Comparison of ENCODE assay signal across 10 cellular contexts in genomic region chr5:35924122-35924949, GRCh38. TPM values are rescaled to one million over a fixed set of nuclear protein-coding genes. Genes with fewer than 3 reads are reported as not detected.
A peak's percentile ranks its signal among the peaks of the same experiment; 100 is the strongest.
DNase-seq lines count a peak whose midpoint lies in the region; ATAC-seq and TF ChIP-seq lines count a peak whose summit lies in the region.
"Had no signal": no experiment of that assay in that cellular context is flagged by ENCODE, and none has a peak within 500 bp of the region (broad histone marks: within the 10 kb centered on the region; RNA-seq: fewer than 3 reads in every experiment).

No MANE protein-coding gene starts in this region.

- no peak for TF ChIP-seq POLR2A in ovary (IDR thresholded peaks at IDR 0.05)

- peaks cover 7% of the 10 kb centered on the region for H3K36me3 Mint-ChIP-seq in T-helper 2 cell treated with Interferon-gamma antibody and Interleukin-4, amounts not matched to agents 5 μg/mL and 100 μg/mL, for 36 hours (ENCODE audit: low read depth)

- H3K4me1 Mint-ChIP-seq in T-helper 2 cell treated with Interferon-gamma antibody and Interleukin-4, amounts not matched to agents 5 μg/mL and 100 μg/mL, for 36 hours (ENCODE audit: low read depth) = peaks cover 33% of the 10 kb centered on the region

- TF ChIP-seq CTCF in fibroblast of mammary gland (conservative IDR thresholded peaks at IDR 0.05; ENCODE audit: control insufficient read depth, insufficient read depth, low read depth, low read length) (no peak), right atrium auricular region (IDR thresholded peaks at IDR 0.05) (no peak), ovary (IDR thresholded peaks at IDR 0.05) (no peak)

- intact Hi-C loops in sciatic nerve (cut with DNase I) = loop anchor here (10.0 kb wide), 1 partner anchor 830 kb away; no protein-coding TSS in a partner anchor
- intact Hi-C loops in ovary (cut with DNase I) = loop anchor here in 1 of 4 donors (10.0 kb wide), 2 partner anchors 150 to 310 kb away; partner anchors contain the start of gene SPEF2

- DNase-seq in stimulated activated CD4-positive, alpha-beta T cell treated with anti-CD3 and anti-CD28 coated beads, Interleukin-4, amount 100 ng/mL, for 24 hours = peak; percentile 31
- DNase-seq in stimulated activated CD4-positive, alpha-beta T cell treated with anti-CD3 and anti-CD28 coated beads, Interleukin-12 subunit alpha, Interleukin-12 subunit beta, amount 100 ng/mL, for 4 hours = no peak
- no peak for DNase-seq in T-helper 2 cell treated with Interferon-gamma antibody and Interleukin-4, amounts not matched to agents 5 μg/mL and 100 μg/mL, for 36 hours (ENCODE audit: low spot score)
- DNase-seq in fibroblast of mammary gland (ENCODE audit: low read depth) (peak; percentile 87), right atrium auricular region (ENCODE audit: low spot score) (no peak), sciatic nerve (ENCODE audit: low spot score) (no peak), ovary (no peak), NCI-H1436 treated with DMSO at 0.1 percent for 48 hours (lab: John Stamatoyannopoulos, UW) (no peak)
- DNase-seq: NCI-H1436 had no signal

- H3K9me3 ChIP-seq in right atrium auricular region (no peaks in the 10 kb centered on the region), ovary (no peaks in the 10 kb centered on the region)
- H3K9me3 ChIP-seq: heart right ventricle had no signal

- peaks cover 9% of the 10 kb centered on the region for H3K9me3 Mint-ChIP-seq in T-helper 2 cell treated with Interferon-gamma antibody and Interleukin-4, amounts not matched to agents 5 μg/mL and 100 μg/mL, for 36 hours

- H3K27me3 Mint-ChIP-seq in T-helper 2 cell treated with Interferon-gamma antibody and Interleukin-4, amounts not matched to agents 5 μg/mL and 100 μg/mL, for 36 hours (ENCODE audit: low read depth) = peaks cover 4% of the 10 kb centered on the region

- H3K36me3 ChIP-seq in right atrium auricular region = no peaks in the 10 kb centered on the region
- H3K36me3 ChIP-seq in ovary = no peaks in the 10 kb centered on the region
- H3K36me3 ChIP-seq: heart right ventricle had no signal

- no peak for TF ChIP-seq EP300 in ovary (IDR thresholded peaks at IDR 0.05)

- H3K4me1 ChIP-seq in right atrium auricular region (no peaks in the 10 kb centered on the region), ovary (ENCODE audit: insufficient read depth) (no peaks in the 10 kb centered on the region)

- no peak for ATAC-seq in sciatic nerve

- H3K27me3 ChIP-seq in right atrium auricular region (no peaks in the 10 kb centered on the region), ovary (no peaks in the 10 kb centered on the region)

- H3K4me3 ChIP-seq in fibroblast of mammary gland (ENCODE audit: control insufficient read depth, low read depth, low read length) (peak overlapping the region; percentile 19), right atrium auricular region (no peak overlapping the region), ovary (no peak overlapping the region)

- WGBS in ovary, 3 donors = 40 to 47% (median 41%) methylated on average over 10 of the region's 10 CpGs

- H3K27ac Mint-ChIP-seq in T-helper 2 cell treated with Interferon-gamma antibody and Interleukin-4, amounts not matched to agents 5 μg/mL and 100 μg/mL, for 36 hours = peak overlapping the region; percentile 38

- peak overlapping the region; percentile 74 for H3K4me3 Mint-ChIP-seq in T-helper 2 cell treated with Interferon-gamma antibody and Interleukin-4, amounts not matched to agents 5 μg/mL and 100 μg/mL, for 36 hours

- no peak overlapping the region for H3K27ac ChIP-seq in right atrium auricular region
- no peak overlapping the region for H3K27ac ChIP-seq in ovary
- H3K27ac ChIP-seq: heart right ventricle had no signal

RNA-seq across cellular contexts. Expression of gene CAPSL, which starts 14.1 kb away (rescaled TPM):
- not detected for total RNA-seq in right atrium auricular region
- not detected for total RNA-seq in sciatic nerve
- total RNA-seq in ovary = 10 to 100 TPM in 1 of 7 donors, 1 to 10 TPM in 3, under 1 TPM in 1, not detected in 2; 0.85 to 28.8 (median 1.8) TPM
- not detected for polyA plus RNA-seq in ovary
- total RNA-seq: heart right ventricle had no signal
- polyA plus RNA-seq: heart right ventricle had no signal

Comparison
In these comparisons a context has a peak if more than half of its experiments do, and no peak if none do; other contexts are left out.
1. DNase-seq: peak in stimulated activated CD4-positive, alpha-beta T cell treated with anti-CD3 and anti-CD28 coated beads, Interleukin-4, amount 100 ng/mL, for 24 hours (single experiment) and fibroblast of mammary gland (single experiment); none in stimulated activated CD4-positive, alpha-beta T cell treated with anti-CD3 and anti-CD28 coated beads, Interleukin-12 subunit alpha, Interleukin-12 subunit beta, amount 100 ng/mL, for 4 hours (single experiment), T-helper 2 cell treated with Interferon-gamma antibody and Interleukin-4, amounts not matched to agents 5 μg/mL and 100 μg/mL, for 36 hours (single experiment), right atrium auricular region (single experiment), sciatic nerve (single experiment), ovary (0 of 5) and NCI-H1436 treated with DMSO at 0.1 percent for 48 hours (single experiment).